Comparison of ENCODE assay signal across 13 cellular contexts in genomic region chr3:175208316-175208715, GRCh38.
DNase-seq lines count a peak whose midpoint lies in the region; ATAC-seq, FAIRE-seq and TF ChIP-seq lines count a peak whose summit lies in the region.
"Had no signal": no experiment of that assay in that cellular context is flagged by ENCODE, and none has a peak within 500 bp of the region (broad histone marks: within the 10 kb centered on the region; RNA-seq: fewer than 3 reads in every experiment).

No MANE protein-coding gene starts in this region.

- no peak overlapping the region for H3K27ac Mint-ChIP-seq in neural progenitor cell

- H3K18ac ChIP-seq in H1 (ENCODE audit: extremely low read depth, low read length), result no peak overlapping the region

- peak; percentile 42 for DNase-seq in DMS153 (lab: John Stamatoyannopoulos, UW)
- peak; percentile 29 for DNase-seq in M059J (ENCODE audit: low read depth)
- no peak for DNase-seq in H1 (ENCODE audit: low read depth in 1 of 2, low spot score in 2 of 2)
- DNase-seq in neural progenitor cell (ENCODE audit: low spot score), result peak; percentile 20
- no peak for DNase-seq in NK-92 (lab: John Stamatoyannopoulos, UW; ENCODE audit: unreplicated experiment)
- DNase-seq in NCI-H1092 treated with DMSO at 0.1 percent for 48 hours (lab: John Stamatoyannopoulos, UW), result no peak
- DNase-seq in SK-N-DZ (ENCODE audit: low spot score), result no peak
- DNase-seq: activated CD8-positive, alpha-beta memory T cell treated with anti-CD3 and anti-CD28 coated beads for 24 hours; AML-193; DMS 273 treated with DMSO at 0.1 percent for 48 hours; glutamatergic neuron; psoas muscle had no signal

- H3K4me1 ChIP-seq in H1 (replicated peaks in 1 of 4; ENCODE audit: control insufficient read depth in 3 of 4, insufficient read depth in 4 of 4, low read length in 3 of 4) (no peaks in the 10 kb centered on the region; a peak in 1 of 7 replicates), neural progenitor cell (peaks cover 18% of the 10 kb centered on the region)
- H3K4me1 ChIP-seq: psoas muscle had no signal

- POLR2A ChIA-PET in H1 (lab: Charles Lee; ENCODE audit: partially characterized antibody), result no interaction called here

- TF ChIP-seq CTCF in H1 (IDR thresholded peaks at IDR 0.05; ENCODE audit: control extremely low read depth in 1 of 3, insufficient read depth in 1 of 3, low read depth in 1 of 3, low read length in 3 of 3) (no peak), neural progenitor cell (IDR thresholded peaks at IDR 0.05) (no peak)

- no peaks in the 10 kb centered on the region for H4K20me1 ChIP-seq in H1 (replicated peaks in 1 of 2; ENCODE audit: control insufficient read depth in 1 of 2, insufficient read depth in 2 of 2, low read length in 2 of 2)
- no peaks in the 10 kb centered on the region for H4K20me1 ChIP-seq in neural progenitor cell (ENCODE audit: low read depth)

- H4K5ac ChIP-seq in H1 (ENCODE audit: insufficient read length, low read depth, low read length), result no peak overlapping the region

- H3K9me3 Mint-ChIP-seq in neural progenitor cell, result peaks cover 15% of the 10 kb centered on the region

- H4K8ac ChIP-seq in H1 (ENCODE audit: extremely low read depth, insufficient read depth, low read length), result no peak overlapping the region

- no peaks in the 10 kb centered on the region for H3K36me3 Mint-ChIP-seq in neural progenitor cell

- no peak overlapping the region for H2BK15ac ChIP-seq in H1 (ENCODE audit: low read length)

- H4K91ac ChIP-seq in H1 (replicated peaks; ENCODE audit: insufficient read length, low read length), result no peak overlapping the region

- no peak overlapping the region for H3K4ac ChIP-seq in H1 (replicated peaks; ENCODE audit: insufficient read length, low read depth, low read length)

- no peaks in the 10 kb centered on the region for H3F3A ChIP-seq in neural progenitor cell (ENCODE audit: low read depth)

- H2BK5ac ChIP-seq in H1 (ENCODE audit: low read depth, low read length), result no peak overlapping the region

- ATAC-seq in GM18907 (IDR thresholded peaks at IDR 0.05; ENCODE audit: unreplicated experiment), result no peak
- ATAC-seq: psoas muscle had no signal

- no peak overlapping the region for H2AK5ac ChIP-seq in H1 (ENCODE audit: low read depth, low read length)

- H3K27ac ChIP-seq in H1 (ENCODE audit: low read depth, low read length) (no peak overlapping the region), neural progenitor cell (no peak overlapping the region)
- H3K27ac ChIP-seq: psoas muscle had no signal

- H3K36me3 ChIP-seq in H1 (ENCODE audit: control insufficient read depth in 2 of 4, insufficient read depth in 4 of 4, low read length in 3 of 4), result no peaks in the 10 kb centered on the region
- no peaks in the 10 kb centered on the region for H3K36me3 ChIP-seq in neural progenitor cell

- H3K4me3 ChIP-seq in H1 (ENCODE audit: extremely low read depth in 1 of 4, insufficient read depth in 2 of 4, low read depth in 3 of 4, low read length in 4 of 4) (no peak overlapping the region), neural progenitor cell (no peak overlapping the region)
- H3K4me3 ChIP-seq: psoas muscle had no signal

- H2AFZ ChIP-seq in H1 (ENCODE audit: low read length), result 0 out of 2 replicates have a peak overlapping the region, but pooled peaks have one; percentile 68
- H2AFZ ChIP-seq in neural progenitor cell (replicated peaks), result peak overlapping the region; percentile 30

- WGBS in H1 (ENCODE audit: extremely low coverage in 1 of 2, insufficient coverage in 1 of 2, insufficient read length in 1 of 2, insufficient replicate concordance in 2 of 2, low coverage in 1 of 2, low lambda C conversion rate in 2 of 2, missing lambda C conversion rate in 1 of 2), 2 experiments, result 88% methylated on average over 5 of the region's 5 CpGs; no CpG with 5 or more reads in 1 of the 2 experiments

- H2BK20ac ChIP-seq in H1 (ENCODE audit: low read length), result no peak overlapping the region

- H3K27me3 ChIP-seq in H1 (replicated peaks in 1 of 4; ENCODE audit: control insufficient read depth in 3 of 4, extremely low read depth in 1 of 4, insufficient read depth in 3 of 4, low read length in 3 of 4) (no peaks in the 10 kb centered on the region), neural progenitor cell (no peaks in the 10 kb centered on the region)

- no peak for TF ChIP-seq POLR2A in H1 (IDR thresholded peaks at IDR 0.05; ENCODE audit: control extremely low read depth in 1 of 2, low read depth in 2 of 2, low read length in 2 of 2)

- H3K9me3 ChIP-seq in H1 (ENCODE audit: insufficient read depth in 2 of 2, low read depth in 1 of 2, low read length in 1 of 2) (no peaks in the 10 kb centered on the region), neural progenitor cell (ENCODE audit: low read depth) (no peaks in the 10 kb centered on the region)
- H3K9me3 ChIP-seq: psoas muscle had no signal

- no peak overlapping the region for H3K4me3 Mint-ChIP-seq in neural progenitor cell

- no peak overlapping the region for H3K56ac ChIP-seq in H1 (replicated peaks; ENCODE audit: insufficient read length, low read depth, low read length)

- H3K4me2 ChIP-seq in H1 (ENCODE audit: insufficient read depth in 1 of 2, low read depth in 2 of 2, low read length in 2 of 2) (no peak overlapping the region), neural progenitor cell (no peak overlapping the region)

- H3K79me2 ChIP-seq in H1 (ENCODE audit: control insufficient read depth in 1 of 2, insufficient read depth in 2 of 2, low read length in 2 of 2) (no peaks in the 10 kb centered on the region), neural progenitor cell (ENCODE audit: low read depth) (no peaks in the 10 kb centered on the region)

- H3K27me3 Mint-ChIP-seq in neural progenitor cell (ENCODE audit: insufficient read depth, low read depth), result peaks cover 2% of the 10 kb centered on the region

- H3K23ac ChIP-seq in H1 (ENCODE audit: insufficient read length), result no peak overlapping the region

- H3K14ac ChIP-seq in H1 (ENCODE audit: insufficient read length), result no peak overlapping the region

- H2BK120ac ChIP-seq in H1 (replicated peaks; ENCODE audit: low read depth, low read length), result no peak overlapping the region

- TF ChIP-seq EP300 in H1 (IDR thresholded peaks at IDR 0.05; ENCODE audit: borderline replicate concordance in 1 of 2, low read depth in 2 of 2, low read length in 2 of 2), result no peak

- TF ChIP-seq RAD21 in H1 (IDR thresholded peaks at IDR 0.05 in 1 of 2, conservative IDR thresholded peaks at IDR 0.05 in 1 of 2; ENCODE audit: low read depth in 2 of 2, low read length in 2 of 2), result no peak

- H3K4me1 Mint-ChIP-seq in neural progenitor cell, result peaks cover 4% of the 10 kb centered on the region

- CTCF ChIA-PET in H1 (lab: Charles Lee; ENCODE audit: partially characterized antibody), result interaction anchor here (1.8 kb wide), 1 partner anchor 733 kb away, joined by 5 read pairs; no protein-coding TSS in a partner anchor

- H3K9ac ChIP-seq in H1 (replicated peaks in 1 of 4; ENCODE audit: extremely low read depth in 1 of 4, low read depth in 3 of 4, low read length in 3 of 4) (no peak overlapping the region), neural progenitor cell (no peak overlapping the region)

- no peak for FAIRE-seq in H1 (lab: Jason Lieb, UNC)

- H2BK12ac ChIP-seq in H1 (ENCODE audit: low read depth, low read length), result no peak overlapping the region

- no peaks in the 10 kb centered on the region for H3K23me2 ChIP-seq in H1 (ENCODE audit: low read depth, low read length)

- H3K79me1 ChIP-seq in H1 (ENCODE audit: low read depth, low read length), result no peaks in the 10 kb centered on the region

TF ChIP-seq in H1, 55 proteins besides CTCF, POLR2A, EP300 and RAD21:
- TF ChIP-seq BRCA1 (IDR thresholded peaks at IDR 0.05; ENCODE audit: low read depth, low read length), result no peak
- TF ChIP-seq MAX (IDR thresholded peaks at IDR 0.05), result 0 out of 2 replicates have a peak, but pooled peaks have one; percentile 44
- TF ChIP-seq SUZ12 (IDR thresholded peaks at IDR 0.05; ENCODE audit: low read length), result no peak
- TF ChIP-seq SIN3A (conservative IDR thresholded peaks at IDR 0.05 in 1 of 2, IDR thresholded peaks at IDR 0.05 in 1 of 2; ENCODE audit: low read depth in 1 of 2, low read length in 2 of 2), result no peak
- TF ChIP-seq SIX5 (IDR thresholded peaks at IDR 0.05; ENCODE audit: low read depth, low read length), result no peak
- TF ChIP-seq CBX8 (IDR thresholded peaks at IDR 0.05; ENCODE audit: borderline replicate concordance, low read depth, low read length), result no peak
- TF ChIP-seq HDAC2 (IDR thresholded peaks at IDR 0.05; ENCODE audit: borderline replicate concordance in 1 of 2, low read depth in 2 of 2, low read length in 2 of 2), result no peak
TF ChIP-seq in H1: peak in this region for 1.

Comparison
In these comparisons a context has a peak if more than half of its experiments do, and no peak if none do; other contexts are left out.
1. DNase-seq: peak in DMS153 (single experiment), M059J (single experiment) and neural progenitor cell (single experiment); none in H1 (0 of 2), NK-92 (single experiment), NCI-H1092 treated with DMSO at 0.1 percent for 48 hours (single experiment) and SK-N-DZ (single experiment).